9 cellular contexts compared by ENCODE assay signal in genomic region chr14:23481362-23481970, GRCh38. TPM values are rescaled to one million over a fixed set of nuclear protein-coding genes. Genes with fewer than 3 reads are reported as not detected.
A peak's percentile ranks its signal among the peaks of the same experiment; 100 is the strongest.
DNase-seq lines count a peak whose midpoint lies in the region; ATAC-seq, FAIRE-seq and TF ChIP-seq lines count a peak whose summit lies in the region.
"Had no signal": no experiment of that assay in that cellular context is flagged by ENCODE, and none has a peak within 500 bp of the region (broad histone marks: within the 10 kb centered on the region; RNA-seq: fewer than 3 reads in every experiment).

No MANE protein-coding gene starts in this region.

- no peak overlapping the region for H3K56ac ChIP-seq in H1 (replicated peaks; ENCODE audit: insufficient read length, low read depth, low read length)

- H3K4me3 ChIP-seq in H1 (ENCODE audit: extremely low read depth in 1 of 4, insufficient read depth in 2 of 4, low read depth in 3 of 4, low read length in 4 of 4) (no peak overlapping the region), mesenchymal stem cell (ENCODE audit: insufficient read depth in 1 of 2, low read depth in 1 of 2, low read length in 2 of 2) (no peak overlapping the region), lower leg skin (ENCODE audit: low read depth, poor library complexity, severe bottlenecking) (no peak overlapping the region)
- H3K4me3 ChIP-seq: lower lobe of right lung had no signal

- 70% methylated on average over 3 of the region's 3 CpGs; no CpG with 5 or more reads in 1 of the 2 experiments for WGBS in H1 (ENCODE audit: extremely low coverage in 1 of 2, insufficient coverage in 1 of 2, insufficient read length in 1 of 2, insufficient replicate concordance in 2 of 2, low coverage in 1 of 2, low lambda C conversion rate in 2 of 2, missing lambda C conversion rate in 1 of 2), 2 experiments
- 50% methylated on average over 3 of the region's 3 CpGs for WGBS in mesenchymal stem cell
- WGBS in lower leg skin, 2 donors = 61 to 73% methylated on average over 3 of the region's 3 CpGs

- H2BK12ac ChIP-seq in H1 (ENCODE audit: low read depth, low read length) = no peak overlapping the region
- H2BK12ac ChIP-seq in mesenchymal stem cell (ENCODE audit: low read length in 2 of 2) = no peak overlapping the region

- H4K5ac ChIP-seq in H1 (ENCODE audit: insufficient read length, low read depth, low read length) = no peak overlapping the region

- no peak overlapping the region for H3K14ac ChIP-seq in H1 (ENCODE audit: insufficient read length)
- H3K14ac ChIP-seq in mesenchymal stem cell (ENCODE audit: low read length in 2 of 2) = no peak overlapping the region

- TF ChIP-seq EP300 in H1 (IDR thresholded peaks at IDR 0.05; ENCODE audit: borderline replicate concordance in 1 of 2, low read depth in 2 of 2, low read length in 2 of 2) = no peak

- H3K9me3 ChIP-seq in H1 (ENCODE audit: insufficient read depth in 2 of 2, low read depth in 1 of 2, low read length in 1 of 2) = no peaks in the 10 kb centered on the region
- no peaks in the 10 kb centered on the region for H3K9me3 ChIP-seq in mesenchymal stem cell (ENCODE audit: control insufficient read depth, low read length)
- H3K9me3 ChIP-seq: lower lobe of right lung had no signal

- H4K91ac ChIP-seq in H1 (replicated peaks; ENCODE audit: insufficient read length, low read length) = no peak overlapping the region
- no peak overlapping the region for H4K91ac ChIP-seq in mesenchymal stem cell (ENCODE audit: low read length)

- TF ChIP-seq CTCF in H1 (IDR thresholded peaks at IDR 0.05; ENCODE audit: control extremely low read depth in 1 of 3, insufficient read depth in 1 of 3, low read depth in 1 of 3, low read length in 3 of 3) (no peak), lower leg skin (IDR thresholded peaks at IDR 0.05) (no peak)

- no peak overlapping the region for H3K4ac ChIP-seq in H1 (replicated peaks; ENCODE audit: insufficient read length, low read depth, low read length)
- H3K4ac ChIP-seq in mesenchymal stem cell (ENCODE audit: low read depth in 1 of 2, low read length in 2 of 2) = no peak overlapping the region

- peaks cover 0 to 2% of the 10 kb centered on the region in 2 experiments for H4K20me1 ChIP-seq in H1 (replicated peaks in 1 of 2; ENCODE audit: control insufficient read depth in 1 of 2, insufficient read depth in 2 of 2, low read length in 2 of 2)

- CTCF ChIA-PET in H1 (lab: Charles Lee; ENCODE audit: partially characterized antibody) = interaction anchor here (0.6 to 26.8 kb wide), 16 partner anchors 10 to 430 kb away, joined by 3 to 2092 read pairs (median 3); partner anchors contain the start of genes AP1G2, THTPA and ZFHX2

- no peak overlapping the region for H3K18ac ChIP-seq in H1 (ENCODE audit: extremely low read depth, low read length)
- no peak overlapping the region for H3K18ac ChIP-seq in mesenchymal stem cell (ENCODE audit: low read depth in 1 of 2, low read length in 2 of 2)

- H3K36me3 ChIP-seq in H1 (ENCODE audit: control insufficient read depth in 2 of 4, insufficient read depth in 4 of 4, low read length in 3 of 4) = peaks cover 8 to 18% (median 14%) of the 10 kb centered on the region in 4 experiments; a peak in 7 of 8 replicates
- H3K36me3 ChIP-seq in mesenchymal stem cell (ENCODE audit: control insufficient read depth in 1 of 2, insufficient read depth in 2 of 2, low read depth in 1 of 2, low read length in 2 of 2) = peaks cover 18 to 79% of the 10 kb centered on the region in 2 experiments

- H4K8ac ChIP-seq in H1 (ENCODE audit: extremely low read depth, insufficient read depth, low read length) (no peak overlapping the region), mesenchymal stem cell (ENCODE audit: low read length) (no peak overlapping the region)

- H2BK120ac ChIP-seq in H1 (replicated peaks; ENCODE audit: low read depth, low read length) (no peak overlapping the region), mesenchymal stem cell (ENCODE audit: low read depth, low read length) (no peak overlapping the region)

- peaks cover 1% of the 10 kb centered on the region; the same call in 1 of the 2 replicates for H3K23me2 ChIP-seq in H1 (ENCODE audit: low read depth, low read length)

- TF ChIP-seq POLR2A in H1 (IDR thresholded peaks at IDR 0.05; ENCODE audit: control extremely low read depth in 1 of 2, low read depth in 2 of 2, low read length in 2 of 2) = no peak
- TF ChIP-seq POLR2A in lower leg skin (IDR thresholded peaks at IDR 0.05) = no peak

- H3K79me1 ChIP-seq in H1 (ENCODE audit: low read depth, low read length) (no peaks in the 10 kb centered on the region), mesenchymal stem cell (replicated peaks; ENCODE audit: low read length, poor library complexity, severe bottlenecking) (peaks cover 24% of the 10 kb centered on the region)

- H2AK5ac ChIP-seq in H1 (ENCODE audit: low read depth, low read length) (no peak overlapping the region), mesenchymal stem cell (ENCODE audit: low read length, severe bottlenecking) (no peak overlapping the region)

- H2BK20ac ChIP-seq in H1 (ENCODE audit: low read length) = no peak overlapping the region

- H3K4me1 ChIP-seq in H1 (replicated peaks in 1 of 4; ENCODE audit: control insufficient read depth in 3 of 4, insufficient read depth in 4 of 4, low read length in 3 of 4) (peaks cover 14 to 42% (median 32%) of the 10 kb centered on the region in 4 experiments), mesenchymal stem cell (ENCODE audit: control insufficient read depth, insufficient read depth, low read depth, low read length) (no peaks in the 10 kb centered on the region)
- H3K4me1 ChIP-seq: lower lobe of right lung had no signal

- H2AFZ ChIP-seq in H1 (ENCODE audit: low read length) (no peak overlapping the region), mesenchymal stem cell (ENCODE audit: low read depth, low read length) (no peak overlapping the region)

- peak; percentile 23 for DNase-seq in ELR (ENCODE audit: low read depth)
- peak; percentile 22 for DNase-seq in OCI-M1 (lab: John Stamatoyannopoulos, UW)
- peak in 1 of 2 experiments; percentile 57 for DNase-seq in H1 (ENCODE audit: low read depth in 1 of 2, low spot score in 2 of 2)
- DNase-seq in mesenchymal stem cell = peak; percentile 26
- DNase-seq in SW 1271 (lab: John Stamatoyannopoulos, UW) = no peak
- no peak for DNase-seq in NCI-H345 (lab: John Stamatoyannopoulos, UW)
- no peak for DNase-seq in lower leg skin (ENCODE audit: low spot score in 2 of 2)
- DNase-seq: lower lobe of right lung had no signal

- H3K23ac ChIP-seq in H1 (ENCODE audit: insufficient read length) (no peak overlapping the region), mesenchymal stem cell (ENCODE audit: low read length in 2 of 2) (no peak overlapping the region)

- H3K27ac ChIP-seq in H1 (ENCODE audit: low read depth, low read length) = no peak overlapping the region
- H3K27ac ChIP-seq in mesenchymal stem cell (ENCODE audit: low read length, poor library complexity, severe bottlenecking) = no peak overlapping the region
- H3K27ac ChIP-seq: lower lobe of right lung had no signal

- H3K27me3 ChIP-seq in H1 (replicated peaks in 1 of 4; ENCODE audit: control insufficient read depth in 3 of 4, extremely low read depth in 1 of 4, insufficient read depth in 3 of 4, low read length in 3 of 4) (no peaks in the 10 kb centered on the region), mesenchymal stem cell (ENCODE audit: control insufficient read depth in 1 of 2, insufficient read depth in 1 of 2, low read length in 2 of 2) (no peaks in the 10 kb centered on the region)

- intact Hi-C loops in lower leg skin (cut with DNase I; ENCODE audit: low total_unique reads) = no loop called here

- no peak overlapping the region for H2BK5ac ChIP-seq in H1 (ENCODE audit: low read depth, low read length)
- H2BK5ac ChIP-seq in mesenchymal stem cell (ENCODE audit: low read depth, low read length, poor library complexity, severe bottlenecking) = no peak overlapping the region

- H2BK15ac ChIP-seq in H1 (ENCODE audit: low read length) = no peak overlapping the region
- H2BK15ac ChIP-seq in mesenchymal stem cell (ENCODE audit: low read depth, poor library complexity, severe bottlenecking) = no peak overlapping the region

- no peak overlapping the region; a peak in 1 of 4 replicates for H3K4me2 ChIP-seq in H1 (ENCODE audit: insufficient read depth in 1 of 2, low read depth in 2 of 2, low read length in 2 of 2)
- H3K4me2 ChIP-seq in mesenchymal stem cell (ENCODE audit: low read length, poor library complexity, severe bottlenecking) = no peak overlapping the region

- FAIRE-seq in H1 (lab: Jason Lieb, UNC) = no peak

- no peaks in the 10 kb centered on the region for H3K79me2 ChIP-seq in H1 (ENCODE audit: control insufficient read depth in 1 of 2, insufficient read depth in 2 of 2, low read length in 2 of 2)

- no peak for ATAC-seq in GM18861 (IDR thresholded peaks at IDR 0.05; ENCODE audit: unreplicated experiment)
- ATAC-seq: lower lobe of right lung had no signal

- POLR2A ChIA-PET in H1 (lab: Charles Lee; ENCODE audit: partially characterized antibody) = interaction anchor here (0.5 to 22.8 kb wide), 10 partner anchors 9 to 487 kb away, joined by 3 to 944 read pairs (median 5); partner anchors contain the start of genes AP1G2, PABPN1, THTPA and ZFHX2

- H3K9ac ChIP-seq in H1 (replicated peaks in 1 of 4; ENCODE audit: extremely low read depth in 1 of 4, low read depth in 3 of 4, low read length in 3 of 4) (no peak overlapping the region), mesenchymal stem cell (ENCODE audit: low read length) (no peak overlapping the region)

- TF ChIP-seq RAD21 in H1 (IDR thresholded peaks at IDR 0.05 in 1 of 2, conservative IDR thresholded peaks at IDR 0.05 in 1 of 2; ENCODE audit: low read depth in 2 of 2, low read length in 2 of 2) = no peak

RNA-seq across cellular contexts. Expression of gene NGDN, which starts 12.0 kb away (rescaled TPM):
- total RNA-seq in H1 (2021; fragmentation: NEBNext Ultra II Directional; extraction: Animal tissue kit (Norgen Biotek cat#: 25700)) = 48.8 and 56.0 TPM in 2 replicates
- polyA plus RNA-seq in H1 (2011; rRNA removed) = 22.4 and 39.8 TPM in 2 replicates
- polyA plus RNA-seq in H1 (2011; cell fraction: cytosol; rRNA removed) = 65.2 TPM
- 25.3 TPM for polyA plus RNA-seq in H1 (2011; cell fraction: nucleus; rRNA removed)
- 54.0 to 81.0 TPM (median 68.1 TPM) in 4 replicates for polyA plus RNA-seq in H1 (2012, experiment 1 of 2)
- polyA plus RNA-seq in H1 (2012, experiment 2 of 2) = 8.9 TPM
- 78.2 TPM for polyA plus RNA-seq in H1 (2013, experiment 1 of 2)
- polyA plus RNA-seq in H1 (2013, experiment 2 of 2) = 73.8 TPM
- 32.5 and 41.8 TPM in 2 replicates for polyA minus RNA-seq in H1 (2011; rRNA and poly(A)+ RNA removed)
- 12.8 TPM for polyA minus RNA-seq in H1 (2011; cell fraction: cytosol; rRNA and poly(A)+ RNA removed)
- polyA minus RNA-seq in H1 (2011; cell fraction: nucleus; rRNA and poly(A)+ RNA removed) = 35.4 TPM
- polyA plus RNA-seq in mesenchymal stem cell (2013, experiment 1 of 2) = 36.6 TPM
- polyA plus RNA-seq in mesenchymal stem cell (2013, experiment 2 of 2) = 39.1 TPM
- 10 to 100 TPM; 34.0 to 41.7 (median 37.3) TPM for total RNA-seq in lower leg skin

RNA-seq across cellular contexts. Expression of gene MYH7, which starts 46.0 kb away (rescaled TPM):
- not detected in 2 replicates for total RNA-seq in H1 (2021; fragmentation: NEBNext Ultra II Directional; extraction: Animal tissue kit (Norgen Biotek cat#: 25700))
- polyA plus RNA-seq in H1 (2011; rRNA removed) = 0.02 TPM in 1 of 2 replicates, not detected in the other
- polyA plus RNA-seq in H1 (2011; cell fraction: cytosol; rRNA removed) = not detected
- 0.01 TPM for polyA plus RNA-seq in H1 (2011; cell fraction: nucleus; rRNA removed)
- polyA plus RNA-seq in H1 (2012, experiment 1 of 2) = 0.03 TPM in 1 of 4 replicates, not detected in the others
- polyA plus RNA-seq in H1 (2012, experiment 2 of 2) = not detected
- not detected for polyA plus RNA-seq in H1 (2013, experiment 1 of 2)
- under 0.01 TPM for polyA plus RNA-seq in H1 (2013, experiment 2 of 2)
- not detected in 2 replicates for polyA minus RNA-seq in H1 (2011; rRNA and poly(A)+ RNA removed)
- not detected for polyA minus RNA-seq in H1 (2011; cell fraction: cytosol; rRNA and poly(A)+ RNA removed)
- not detected for polyA minus RNA-seq in H1 (2011; cell fraction: nucleus; rRNA and poly(A)+ RNA removed)
- not detected for polyA plus RNA-seq in mesenchymal stem cell (2013, experiment 1 of 2)
- polyA plus RNA-seq in mesenchymal stem cell (2013, experiment 2 of 2) = not detected
- total RNA-seq in lower leg skin = under 1 TPM in 3 of 4 donors, not detected in 1; 0.06 to 0.13 (median 0.08) TPM

Comparison
In these comparisons a context has a peak if more than half of its experiments do, and no peak if none do; other contexts are left out.
1. DNase-seq: peak in ELR (single experiment), OCI-M1 (single experiment) and mesenchymal stem cell (single experiment); none in SW 1271 (0 of 2), NCI-H345 (single experiment) and lower leg skin (0 of 2).